9 cellular contexts compared by ENCODE assay signal in genomic region chr11:33375688-33376311, GRCh38. TPM values are rescaled to one million over a fixed set of nuclear protein-coding genes. Genes with fewer than 3 reads are reported as not detected.
DNase-seq lines count a peak whose midpoint lies in the region; ATAC-seq and TF ChIP-seq lines count a peak whose summit lies in the region.
"Had no signal": no experiment of that assay in that cellular context is flagged by ENCODE, and none has a peak within 500 bp of the region (broad histone marks: within the 10 kb centered on the region; RNA-seq: fewer than 3 reads in every experiment).

Gene KIAA1549L, plus strand, starts transcription at chr11:33376108.

- TF ChIP-seq CTCF in GM12864 (IDR thresholded peaks at IDR 0.05; ENCODE audit: low read depth, low read length, missing control alignments) (no peak), PC-3 (conservative IDR thresholded peaks at IDR 0.05; ENCODE audit: low read depth, low read length) (no peak)

- intact Hi-C loops in PC-3 (cut with micrococcal nuclease), result loop anchor here (5.0 kb wide), 1 partner anchor 77 kb away; no protein-coding TSS in a partner anchor

- peaks cover 56% of the 10 kb centered on the region for H3K4me1 ChIP-seq in PC-3 (ENCODE audit: insufficient read depth, low read length)
- peaks cover 0 to 7% of the 10 kb centered on the region in 2 donors for H3K4me1 ChIP-seq in neuronal stem cell (ENCODE audit: control insufficient read depth in 2 of 2, insufficient read depth in 1 of 2, low read depth in 1 of 2, low read length in 2 of 2)

- H3K9ac ChIP-seq in PC-3 (ENCODE audit: low read length) (peak within 1 kb of the TSS; percentile 56), neuronal stem cell (ENCODE audit: low read depth, low read length, poor library complexity) (peak within 1 kb of the TSS; percentile 79)

- POLR2A ChIA-PET in PC-3 (lab: Charles Lee; ENCODE audit: unreplicated experiment), result no interaction called here

- WGBS in neuronal stem cell (ENCODE audit: extremely low coverage in 2 of 2, insufficient read length in 2 of 2, insufficient replicate concordance in 1 of 2), 2 donors, result no CpG with 5 or more reads among the region's 70 CpGs

- peak within 1 kb of the TSS; percentile 84 for H3K4me2 ChIP-seq in PC-3 (ENCODE audit: low read length)
- H3K4me2 ChIP-seq in neuronal stem cell (ENCODE audit: insufficient read depth, low read length, poor library complexity, severe bottlenecking), result peak within 1 kb of the TSS; percentile 98

- CTCF ChIA-PET in PC-3 (lab: Charles Lee), result interaction anchor here (0.6 to 1.0 kb wide), 3 partner anchors 15 to 366 kb away, joined by 3 read pairs; no protein-coding TSS in a partner anchor

- H3K23ac ChIP-seq in neuronal stem cell (ENCODE audit: low read depth, low read length, poor library complexity), result no peak within 1 kb of the TSS

- peaks cover 4% of the 10 kb centered on the region; the same call in 1 of the 2 replicates for H4K20me1 ChIP-seq in PC-3 (ENCODE audit: low read length)

- in situ Hi-C loops in endometrial microvascular endothelial cells (cut with HindIII; ENCODE audit: inconsistent ontology term, low pct_unique_long_range_greater_than_20kb, low sequenced_read_pairs), result no loop called here

- no peaks in the 10 kb centered on the region for H3K27me3 ChIP-seq in PC-3 (ENCODE audit: low read length)
- H3K27me3 ChIP-seq in neuronal stem cell (ENCODE audit: control insufficient read depth in 3 of 3, insufficient read depth in 3 of 3, low read depth in 1 of 3, low read length in 3 of 3), result peaks cover 3 to 35% (median 31%) of the 10 kb centered on the region in 3 experiments

- H3K14ac ChIP-seq in neuronal stem cell (ENCODE audit: low read length), result no peak within 1 kb of the TSS

- peak within 1 kb of the TSS; percentile 91 for H3K18ac ChIP-seq in neuronal stem cell (ENCODE audit: low read length)

- H2BK120ac ChIP-seq in neuronal stem cell (ENCODE audit: low read depth, low read length), result no peak within 1 kb of the TSS

- H3K9me2 ChIP-seq in PC-3 (replicated peaks; ENCODE audit: low read length), result no peaks in the 10 kb centered on the region

- H2BK5ac ChIP-seq in neuronal stem cell (ENCODE audit: low read length), result no peak within 1 kb of the TSS

- H3K4me3 ChIP-seq in GM12864 (ENCODE audit: low read depth, low read length) (peak within 1 kb of the TSS; percentile 56), PC-3 (ENCODE audit: low read length) (peak within 1 kb of the TSS; percentile 70), neuronal stem cell (ENCODE audit: low read length in 2 of 2) (peak within 1 kb of the TSS; percentile 62 to 85)

- H2BK12ac ChIP-seq in neuronal stem cell (ENCODE audit: low read length), result no peak within 1 kb of the TSS

- H3K36me3 ChIP-seq in PC-3 (ENCODE audit: low read depth, low read length) (no peaks in the 10 kb centered on the region), neuronal stem cell (replicated peaks in 1 of 2; ENCODE audit: control insufficient read depth in 2 of 2, insufficient read depth in 2 of 2, low read length in 2 of 2) (no peaks in the 10 kb centered on the region)

- no peaks in the 10 kb centered on the region for H3F3A ChIP-seq in PC-3 (ENCODE audit: low read length, unreplicated experiment)

- ATAC-seq in PC-3, result peak; percentile 22

- H3K27ac ChIP-seq in PC-3 (ENCODE audit: low read length) (no peak within 1 kb of the TSS), neuronal stem cell (replicated peaks; ENCODE audit: low read length) (no peak within 1 kb of the TSS)
- H3K27ac ChIP-seq: epithelial cell of prostate had no signal

- BruUV-seq in PC-3 (replicated peaks; lab: Mats Ljungman, UMichigan), result no TSS peak

- H4K91ac ChIP-seq in neuronal stem cell (ENCODE audit: low read depth, low read length, poor library complexity), result no peak within 1 kb of the TSS

- H3K9me3 ChIP-seq in PC-3 (ENCODE audit: low read length), result no peaks in the 10 kb centered on the region
- H3K9me3 ChIP-seq in neuronal stem cell (replicated peaks in 1 of 2; ENCODE audit: control insufficient read depth in 2 of 2, insufficient read depth in 1 of 2, low read depth in 1 of 2, low read length in 2 of 2), result no peaks in the 10 kb centered on the region

- peak within 1 kb of the TSS; percentile 78 for H2AFZ ChIP-seq in PC-3 (ENCODE audit: low read length)
- H2AFZ ChIP-seq in neuronal stem cell (ENCODE audit: low read length), result peak within 1 kb of the TSS; percentile 99

- no peak within 1 kb of the TSS for H4K8ac ChIP-seq in neuronal stem cell (ENCODE audit: low read depth, low read length)

- H3K79me2 ChIP-seq in PC-3 (ENCODE audit: low read length), result peaks cover 41% of the 10 kb centered on the region

- no peak within 1 kb of the TSS for H2BK15ac ChIP-seq in neuronal stem cell (ENCODE audit: low read length)

- H2AK5ac ChIP-seq in neuronal stem cell (ENCODE audit: low read depth, low read length), result no peak within 1 kb of the TSS

- DNase-seq in 8988T, result peak; percentile 52
- DNase-seq in GM12864 (ENCODE audit: low read depth), result no peak
- DNase-seq in PC-3, result peak; percentile 34
- DNase-seq in neuronal stem cell (ENCODE audit: low spot score), result peak; percentile 37
- no peak for DNase-seq in NAMALWA (ENCODE audit: low spot score)
- no peak for DNase-seq in SHP77 (lab: John Stamatoyannopoulos, UW)
- DNase-seq in DMS153 treated with DMSO at 0.1 percent for 48 hours (lab: John Stamatoyannopoulos, UW; ENCODE audit: unreplicated experiment), result no peak

- no peak within 1 kb of the TSS for H3K4ac ChIP-seq in neuronal stem cell (ENCODE audit: low read length)

- H3K79me1 ChIP-seq in neuronal stem cell (ENCODE audit: low read depth, low read length), result no peaks in the 10 kb centered on the region

RNA-seq across cellular contexts. Expression of gene KIAA1549L, which starts in this region (rescaled TPM):
- 11.4 and 15.8 TPM in 2 replicates for total RNA-seq in PC-3 (2014; rRNA removed)
- total RNA-seq in endometrial microvascular endothelial cells (ENCODE audit: inconsistent ontology term), result 13.3 TPM
- polyA plus RNA-seq in neuronal stem cell (2013, experiment 1 of 2), result 1.5 TPM
- 1.6 TPM for polyA plus RNA-seq in neuronal stem cell (2013, experiment 2 of 2)

Comparison
In these comparisons a context has a peak if more than half of its experiments do, and no peak if none do; other contexts are left out.
1. DNase-seq: peak in 8988T (single experiment), PC-3 (single experiment) and neuronal stem cell (single experiment); none in GM12864 (single experiment), NAMALWA (single experiment), SHP77 (0 of 2) and DMS153 treated with DMSO at 0.1 percent for 48 hours (single experiment).
2. Peak in every context shown above with its lines, with median percentiles within 50 percentile points of each other: H3K4me3 ChIP-seq.